Comparison of ENCODE assay signal across 19 cellular contexts in genomic region chr14:94890755-94891154, GRCh38.
DNase-seq lines count a peak whose midpoint lies in the region; ATAC-seq and TF ChIP-seq lines count a peak whose summit lies in the region.
"Had no signal": no experiment of that assay in that cellular context is flagged by ENCODE, and none has a peak within 500 bp of the region (broad histone marks: within the 10 kb centered on the region; RNA-seq: fewer than 3 reads in every experiment).

No MANE protein-coding gene starts in this region.

- H3K79me1 ChIP-seq in IMR-90 (ENCODE audit: low read depth in 1 of 2, low read length in 2 of 2): no peaks in the 10 kb centered on the region
- H3K79me1 ChIP-seq in neuronal stem cell (ENCODE audit: low read depth, low read length): peaks cover 4% of the 10 kb centered on the region

- no peak overlapping the region for H2BK12ac ChIP-seq in neuronal stem cell (ENCODE audit: low read length)

- H3K27ac ChIP-seq in IMR-90 (ENCODE audit: insufficient read depth, low read length): no peak overlapping the region
- no peak overlapping the region for H3K27ac ChIP-seq in body of pancreas
- no peak overlapping the region for H3K27ac ChIP-seq in neuronal stem cell (replicated peaks; ENCODE audit: low read length)
- H3K27ac ChIP-seq: HL-60 had no signal

- DNase-seq in AG10803 (ENCODE audit: low read depth) (peak; percentile 38), IMR-90 (no peak), body of pancreas (no peak), neuronal stem cell (ENCODE audit: low spot score) (no peak), cerebellum (ENCODE audit: low spot score) (no peak)
- no peak for DNase-seq in activated effector memory CD4-positive, alpha-beta T cell treated with Interleukin-2 at 50 U/mL for 16 hours
- no peak for DNase-seq in stimulated activated naive CD8-positive, alpha-beta T cell treated with anti-CD3 and anti-CD28 coated beads, Interleukin-15, Interleukin-2, amounts not matched to agents 100 U/mL and 50 U/mL, for 24 hours
- DNase-seq: 8988T; BE2C; C1 segment of cervical spinal cord; CD4-positive, CD25-positive, alpha-beta regulatory T cell; CD8-positive, alpha-beta memory T cell; COR-L47; DMS 273 treated with DMSO at 0.1 percent for 48 hours; DMS53; DND-41; EL had no signal

- H3K56ac ChIP-seq in IMR-90 (ENCODE audit: extremely low read depth, insufficient read depth, low read length): no peak overlapping the region

- no peak for TF ChIP-seq CTCF in AG10803 (conservative IDR thresholded peaks at IDR 0.05; ENCODE audit: low read length)
- TF ChIP-seq CTCF in IMR-90 (conservative IDR thresholded peaks at IDR 0.05; ENCODE audit: low read depth, low read length): no peak
- TF ChIP-seq CTCF in body of pancreas (IDR thresholded peaks at IDR 0.05): no peak

- H2BK20ac ChIP-seq in IMR-90 (ENCODE audit: low read depth, low read length): no peak overlapping the region

- POLR2A ChIA-PET in IMR-90 (lab: Charles Lee; ENCODE audit: unreplicated experiment): no interaction called here

- no peaks in the 10 kb centered on the region for H4K20me1 ChIP-seq in IMR-90 (ENCODE audit: insufficient read depth, low read length)

- ATAC-seq in IMR-90 (ENCODE audit: low read depth): no peak
- peak; percentile 9 for ATAC-seq in body of pancreas
- no peak for ATAC-seq in stimulated activated naive CD8-positive, alpha-beta T cell treated with anti-CD3 and anti-CD28 coated beads, Interleukin-15, Interleukin-2, amounts not matched to agents 100 U/mL and 50 U/mL, for 24 hours

- no peak overlapping the region for H2BK120ac ChIP-seq in IMR-90 (ENCODE audit: low read depth, low read length)
- no peak overlapping the region for H2BK120ac ChIP-seq in neuronal stem cell (ENCODE audit: low read depth, low read length)

- no peaks in the 10 kb centered on the region for H3K9me1 ChIP-seq in IMR-90 (ENCODE audit: insufficient read depth, low read length)

- dilution Hi-C loops in IMR-90 (cut with HindIII; ENCODE audit: low sequenced_read_pairs, unreplicated experiment): no loop called here

- 60% methylated on average over 5 of the region's 6 CpGs; no CpG with 5 or more reads in 1 of the 2 experiments for WGBS in IMR-90 (ENCODE audit: extremely low coverage in 2 of 2, insufficient read length in 1 of 2), 2 experiments
- 49 to 53% methylated on average over 6 of the region's 6 CpGs for WGBS in body of pancreas, 2 donors
- 100% methylated on average over 1 of the region's 6 CpGs; no CpG with 5 or more reads in 1 of the 2 donors for WGBS in neuronal stem cell (ENCODE audit: extremely low coverage in 2 of 2, insufficient read length in 2 of 2, insufficient replicate concordance in 1 of 2), 2 donors

- H3K18ac ChIP-seq in IMR-90 (ENCODE audit: low read depth, low read length) (no peak overlapping the region), neuronal stem cell (ENCODE audit: low read length) (no peak overlapping the region)

- H3K9ac ChIP-seq in IMR-90 (ENCODE audit: low read depth, low read length) (no peak overlapping the region), neuronal stem cell (ENCODE audit: low read depth, low read length, poor library complexity) (no peak overlapping the region)

- H4K8ac ChIP-seq in IMR-90 (ENCODE audit: low read depth in 2 of 2, low read length in 2 of 2) (no peak overlapping the region), neuronal stem cell (ENCODE audit: low read depth, low read length) (no peak overlapping the region)

- in situ Hi-C loops in IMR-90 (cut with MboI; ENCODE audit: low sequenced_read_pairs): no loop called here

- no peak for TF ChIP-seq POLR2A in IMR-90 (IDR thresholded peaks at IDR 0.05; ENCODE audit: low read depth, low read length)
- TF ChIP-seq POLR2A in body of pancreas (IDR thresholded peaks at IDR 0.05): no peak

- H3K4me1 ChIP-seq in IMR-90 (ENCODE audit: control insufficient read depth, insufficient read depth, low read length): no peaks in the 10 kb centered on the region
- H3K4me1 ChIP-seq in body of pancreas: peaks cover 17% of the 10 kb centered on the region
- H3K4me1 ChIP-seq in neuronal stem cell (ENCODE audit: control insufficient read depth in 2 of 2, insufficient read depth in 1 of 2, low read depth in 1 of 2, low read length in 2 of 2): peaks cover 0 to 16% of the 10 kb centered on the region in 2 donors
- H3K4me1 ChIP-seq: BE2C, HAP-1 had no signal

- no peaks in the 10 kb centered on the region for H3K27me3 ChIP-seq in IMR-90 (ENCODE audit: control insufficient read depth, insufficient read depth, low read length)
- no peaks in the 10 kb centered on the region for H3K27me3 ChIP-seq in body of pancreas
- peaks cover 0 to 12% (median 0%) of the 10 kb centered on the region in 3 experiments for H3K27me3 ChIP-seq in neuronal stem cell (ENCODE audit: control insufficient read depth in 3 of 3, insufficient read depth in 3 of 3, low read depth in 1 of 3, low read length in 3 of 3)

- H4K91ac ChIP-seq in IMR-90 (ENCODE audit: insufficient read depth, low read depth, low read length) (no peak overlapping the region), neuronal stem cell (ENCODE audit: low read depth, low read length, poor library complexity) (no peak overlapping the region)

- H3K36me3 ChIP-seq in IMR-90 (ENCODE audit: control insufficient read depth, insufficient read depth, low read length) (no peaks in the 10 kb centered on the region), body of pancreas (replicated peaks in 1 of 2; ENCODE audit: insufficient read depth in 1 of 2, low read depth in 2 of 2) (no peaks in the 10 kb centered on the region), neuronal stem cell (replicated peaks in 1 of 2; ENCODE audit: control insufficient read depth in 2 of 2, insufficient read depth in 2 of 2, low read length in 2 of 2) (no peaks in the 10 kb centered on the region)
- H3K36me3 ChIP-seq: BE2C, HAP-1 had no signal

- H2AFZ ChIP-seq in IMR-90 (replicated peaks; ENCODE audit: low read length, poor library complexity): no peak overlapping the region
- H2AFZ ChIP-seq in neuronal stem cell (ENCODE audit: low read length): no peak overlapping the region

- H4K5ac ChIP-seq in IMR-90 (ENCODE audit: low read depth, low read length): no peak overlapping the region

- H2AK5ac ChIP-seq in IMR-90 (ENCODE audit: low read depth, low read length) (no peak overlapping the region), neuronal stem cell (ENCODE audit: low read depth, low read length) (no peak overlapping the region)

- H3K4ac ChIP-seq in IMR-90 (ENCODE audit: low read depth, low read length) (no peak overlapping the region), neuronal stem cell (ENCODE audit: low read length) (no peak overlapping the region)

- intact Hi-C loops in IMR-90 (cut with micrococcal nuclease): no loop called here
- intact Hi-C loops in body of pancreas (cut with DNase I): no loop called here

- H3K4me3 ChIP-seq in AG10803 (ENCODE audit: low read length) (no peak overlapping the region), IMR-90 (ENCODE audit: insufficient read depth, low read depth, low read length) (no peak overlapping the region), body of pancreas (no peak overlapping the region), neuronal stem cell (ENCODE audit: low read length in 2 of 2) (peak overlapping the region in 1 of 2 donors; percentile 73)
- H3K4me3 ChIP-seq: HAP-1 had no signal

- H2BK5ac ChIP-seq in IMR-90 (ENCODE audit: low read depth, low read length, poor library complexity, severe bottlenecking) (peak overlapping the region; percentile 70), neuronal stem cell (ENCODE audit: low read length) (no peak overlapping the region)

- H3K9me3 ChIP-seq in IMR-90 (ENCODE audit: control insufficient read depth, insufficient read depth, low read length) (peaks cover 20% of the 10 kb centered on the region), body of pancreas (no peaks in the 10 kb centered on the region), neuronal stem cell (replicated peaks in 1 of 2; ENCODE audit: control insufficient read depth in 2 of 2, insufficient read depth in 1 of 2, low read depth in 1 of 2, low read length in 2 of 2) (peaks cover 0 to 15% of the 10 kb centered on the region in 2 donors)
- H3K9me3 ChIP-seq: BE2C, HAP-1 had no signal

- H2AK9ac ChIP-seq in IMR-90 (replicated peaks; ENCODE audit: low read depth, low read length, poor library complexity): no peak overlapping the region

- no peak for TF ChIP-seq RAD21 in IMR-90 (IDR thresholded peaks at IDR 0.05; ENCODE audit: low read length)

- H3K4me2 ChIP-seq in IMR-90 (ENCODE audit: low read depth, low read length) (no peak overlapping the region), neuronal stem cell (ENCODE audit: insufficient read depth, low read length, poor library complexity, severe bottlenecking) (no peak overlapping the region)

- H3K14ac ChIP-seq in IMR-90 (replicated peaks; ENCODE audit: low read depth, low read length) (no peak overlapping the region), neuronal stem cell (ENCODE audit: low read length) (peak overlapping the region; percentile 85)

- CTCF ChIA-PET in IMR-90 (lab: Yijun Ruan, JAX): no interaction called here

- BruUV-seq in IMR-90 (replicated peaks; lab: Mats Ljungman, UMichigan): no TSS peak

- H3K23ac ChIP-seq in IMR-90 (ENCODE audit: low read depth, low read length) (no peak overlapping the region), neuronal stem cell (ENCODE audit: low read depth, low read length, poor library complexity) (peak overlapping the region; percentile 78)

- H2BK15ac ChIP-seq in IMR-90 (ENCODE audit: low read depth, low read length) (no peak overlapping the region), neuronal stem cell (ENCODE audit: low read length) (no peak overlapping the region)

TF ChIP-seq in IMR-90, 13 proteins besides CTCF, POLR2A, EP300 and RAD21:
- TF ChIP-seq CHD1 (IDR thresholded peaks at IDR 0.05; ENCODE audit: low read depth, low read length): no peak
TF ChIP-seq in IMR-90: peak in this region for 0.
